In the genomic region with DNA sequence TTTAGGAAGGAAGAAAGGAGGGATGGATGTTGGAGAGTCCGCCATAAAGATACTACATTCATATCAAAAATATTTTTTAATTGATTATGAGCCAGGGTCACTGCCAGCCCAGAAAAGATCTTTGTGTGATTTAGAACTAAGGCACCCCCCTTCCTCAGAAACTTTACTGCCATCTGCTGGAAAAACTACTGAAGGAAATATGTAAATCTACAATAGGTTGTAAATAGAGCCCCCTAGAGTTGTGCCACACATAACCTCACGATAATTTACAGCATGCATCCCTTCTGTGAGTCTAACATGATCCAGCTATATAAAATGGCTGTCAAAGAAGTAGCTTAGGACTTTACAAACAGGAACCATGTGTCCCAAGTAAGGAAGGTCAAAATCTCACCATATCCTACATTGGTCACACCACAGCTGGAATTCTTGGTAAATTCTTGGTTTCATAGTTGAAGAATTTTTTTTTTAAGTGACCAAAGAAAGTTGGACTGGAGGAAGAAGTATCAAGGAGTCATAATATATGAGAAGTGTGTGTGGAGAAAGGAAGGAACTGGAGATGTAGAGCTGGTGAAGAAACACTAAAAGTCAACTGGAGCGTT, we compare ENCODE assay signal across 1 cellular context.
TF ChIP-seq lines count a peak whose summit lies in the region.

No MANE protein-coding gene starts in this region.

TF ChIP-seq in SK-N-SH treated with all-trans-retinoic acid at 6 μM for 48 hours, 23 proteins besides CTCF, POLR2A, EP300 and RAD21 (continued from another document):
- TF ChIP-seq TCF4 (CRISPR knock-in tag; IDR thresholded peaks at IDR 0.05; ENCODE audit: borderline replicate concordance) = no peak
- no peak for TF ChIP-seq RARB (CRISPR knock-in tag; IDR thresholded peaks at IDR 0.05)
- TF ChIP-seq BACH2 (CRISPR knock-in tag; IDR thresholded peaks at IDR 0.05; ENCODE audit: borderline replicate concordance) = no peak
